ENCODE assay signal across 13 cellular contexts in the genomic region with DNA sequence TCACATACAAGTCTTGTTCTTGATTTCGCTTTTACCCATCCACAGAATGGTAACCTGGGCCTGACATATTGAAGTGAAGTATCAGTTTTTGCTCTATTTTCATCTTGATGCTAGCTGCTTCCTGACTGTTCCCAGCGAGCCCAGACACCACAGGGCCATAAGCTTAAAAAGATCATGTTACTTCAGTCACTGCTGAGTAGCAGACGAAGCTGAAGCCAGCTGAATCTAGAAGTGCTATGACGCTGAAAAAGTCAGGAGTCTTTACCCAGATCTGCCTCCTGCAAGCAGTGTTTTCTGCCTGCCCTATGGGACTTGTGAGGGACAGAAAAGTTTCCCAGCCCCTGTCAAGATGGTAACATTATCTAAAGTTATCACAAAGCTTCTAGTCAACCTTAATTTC. TPM values are rescaled to one million over a fixed set of nuclear protein-coding genes. Genes with fewer than 3 reads are reported as not detected.
DNase-seq lines count a peak whose midpoint lies in the region; TF ChIP-seq lines count a peak whose summit lies in the region.
"Had no signal": no experiment of that assay in that cellular context is flagged by ENCODE, and none has a peak within 500 bp of the region (broad histone marks: within the 10 kb centered on the region; RNA-seq: fewer than 3 reads in every experiment).

No MANE protein-coding gene starts in this region.

- H3K36me3 Mint-ChIP-seq in mesothelial cell of epicardium = no peaks in the 10 kb centered on the region
- no peaks in the 10 kb centered on the region for H3K36me3 Mint-ChIP-seq in activated T-cell treated with anti-CD3 and anti-CD28 coated beads, Interleukin-2, amount 50 U/mL, for 24 hours (ENCODE audit: low read depth)

- H3K4me3 ChIP-seq in HFF-Myc (replicated peaks; ENCODE audit: low read depth, low read length) = no peak overlapping the region

- H3K4me1 Mint-ChIP-seq in mesothelial cell of epicardium = peaks cover 33% of the 10 kb centered on the region
- H3K4me1 Mint-ChIP-seq in activated T-cell treated with anti-CD3 and anti-CD28 coated beads, Interleukin-2, amount 50 U/mL, for 24 hours (ENCODE audit: low read depth) = peaks cover 17% of the 10 kb centered on the region

- DNase-seq in HFF-Myc (ENCODE audit: extremely low read depth, low read depth) (peak; percentile 25), astrocyte of the hippocampus (ENCODE audit: low read depth, low spot score) (peak; percentile 36), mesothelial cell of epicardium (ENCODE audit: low spot score in 2 of 2, unreplicated experiment in 2 of 2) (no peak), A172 (ENCODE audit: low spot score) (no peak), NCI-H187 (lab: John Stamatoyannopoulos, UW) (no peak)
- DNase-seq in activated T-cell treated with anti-CD3 and anti-CD28 coated beads, Interleukin-2, amount 50 U/mL, for 24 hours = no peak
- DNase-seq: activated CD8-positive, alpha-beta T cell treated with anti-CD3 and anti-CD28 coated beads, Interleukin-2, amount 10 ng/mL, durations not matched to agents 7 days and 5 days; C1 segment of cervical spinal cord; HFFc6; stimulated activated CD4-positive, alpha-beta T cell treated with anti-CD3 and anti-CD28 coated beads, Interleukin-2, amount 100 ng/mL, for 48 hours; substantia nigra had no signal

- no peak overlapping the region for H3K4me3 Mint-ChIP-seq in mesothelial cell of epicardium
- no peak overlapping the region for H3K4me3 Mint-ChIP-seq in activated T-cell treated with anti-CD3 and anti-CD28 coated beads, Interleukin-2, amount 50 U/mL, for 24 hours
- H3K4me3 Mint-ChIP-seq: activated CD8-positive, alpha-beta T cell treated with anti-CD3 and anti-CD28 coated beads, Interleukin-2, amount 10 ng/mL, durations not matched to agents 7 days and 5 days; HFFc6 had no signal

- peak overlapping the region; percentile 22 for H3K27ac Mint-ChIP-seq in mesothelial cell of epicardium
- H3K27ac Mint-ChIP-seq in activated T-cell treated with anti-CD3 and anti-CD28 coated beads, Interleukin-2, amount 50 U/mL, for 24 hours = no peak overlapping the region
- H3K27ac Mint-ChIP-seq: activated CD8-positive, alpha-beta T cell treated with anti-CD3 and anti-CD28 coated beads, Interleukin-2, amount 10 ng/mL, durations not matched to agents 7 days and 5 days; HFFc6 had no signal

- no peaks in the 10 kb centered on the region for H3K27me3 Mint-ChIP-seq in mesothelial cell of epicardium (ENCODE audit: low read depth)
- no peaks in the 10 kb centered on the region for H3K27me3 Mint-ChIP-seq in activated T-cell treated with anti-CD3 and anti-CD28 coated beads, Interleukin-2, amount 50 U/mL, for 24 hours

- no peak for TF ChIP-seq CTCF in HFF-Myc (IDR thresholded peaks at IDR 0.05; ENCODE audit: low read depth, low read length, missing control alignments)
- no peak for TF ChIP-seq CTCF in mesothelial cell of epicardium (IDR thresholded peaks at IDR 0.05; ENCODE audit: unreplicated experiment)

- H3K9me3 Mint-ChIP-seq in mesothelial cell of epicardium = no peaks in the 10 kb centered on the region
- H3K9me3 Mint-ChIP-seq in activated T-cell treated with anti-CD3 and anti-CD28 coated beads, Interleukin-2, amount 50 U/mL, for 24 hours = no peaks in the 10 kb centered on the region
- H3K9me3 Mint-ChIP-seq: HFFc6 had no signal

RNA-seq across cellular contexts. Expression of gene PRXL2A, which starts 2.7 kb away (rescaled TPM):
- total RNA-seq in mesothelial cell of epicardium = 93.9 to 101 TPM (median 97.0 TPM) in 3 replicates
- 28.0 and 31.4 TPM in 2 replicates for total RNA-seq in A172 (2014; rRNA removed; shearing (Covaris generic))

RNA-seq across cellular contexts. Expression of gene TSPAN14, which starts 48.5 kb away (rescaled TPM):
- 106 to 113 TPM (median 109 TPM) in 3 replicates for total RNA-seq in mesothelial cell of epicardium
- total RNA-seq in A172 (2014; rRNA removed; shearing (Covaris generic)) = 35.0 and 38.4 TPM in 2 replicates

RNA-seq across cellular contexts. Expression of gene DYDC2, which starts 49.1 kb away (rescaled TPM):
- total RNA-seq in mesothelial cell of epicardium = 0.16 to 0.24 TPM (median 0.20 TPM) in 3 replicates
- 0.12 and 1.2 TPM in 2 replicates for total RNA-seq in A172 (2014; rRNA removed; shearing (Covaris generic))
- total RNA-seq: activated CD8-positive, alpha-beta T cell treated with anti-CD3 and anti-CD28 coated beads, Interleukin-2, amount 10 ng/mL, durations not matched to agents 7 days and 5 days; HFFc6; M059J; T-helper 1 cell treated with Interleukin-12 subunit alpha and Interleukin-12 subunit beta and Interleukin-4 antibody, amounts not matched to agents 30 ng/mL and 1 ng/mL, for 36 hours had no signal

RNA-seq across cellular contexts. Expression of gene DYDC1, which starts 49.1 kb away (rescaled TPM):
- not detected in 3 replicates for total RNA-seq in mesothelial cell of epicardium
- total RNA-seq in A172 (2014; rRNA removed; shearing (Covaris generic)) = not detected in 2 replicates
- total RNA-seq: activated CD8-positive, alpha-beta T cell treated with anti-CD3 and anti-CD28 coated beads, Interleukin-2, amount 10 ng/mL, durations not matched to agents 7 days and 5 days; HFFc6; M059J; T-helper 1 cell treated with Interleukin-12 subunit alpha and Interleukin-12 subunit beta and Interleukin-4 antibody, amounts not matched to agents 30 ng/mL and 1 ng/mL, for 36 hours had no signal

Comparison
In these comparisons a context has a peak if more than half of its experiments do, and no peak if none do; other contexts are left out.
1. DNase-seq: peak in HFF-Myc (single experiment) and astrocyte of the hippocampus (single experiment); none in mesothelial cell of epicardium (0 of 2), A172 (single experiment), activated T-cell treated with anti-CD3 and anti-CD28 coated beads, Interleukin-2, amount 50 U/mL, for 24 hours (single experiment) and NCI-H187 (0 of 2).